ENCODE assay signal across 1 cellular context in the genomic region with DNA sequence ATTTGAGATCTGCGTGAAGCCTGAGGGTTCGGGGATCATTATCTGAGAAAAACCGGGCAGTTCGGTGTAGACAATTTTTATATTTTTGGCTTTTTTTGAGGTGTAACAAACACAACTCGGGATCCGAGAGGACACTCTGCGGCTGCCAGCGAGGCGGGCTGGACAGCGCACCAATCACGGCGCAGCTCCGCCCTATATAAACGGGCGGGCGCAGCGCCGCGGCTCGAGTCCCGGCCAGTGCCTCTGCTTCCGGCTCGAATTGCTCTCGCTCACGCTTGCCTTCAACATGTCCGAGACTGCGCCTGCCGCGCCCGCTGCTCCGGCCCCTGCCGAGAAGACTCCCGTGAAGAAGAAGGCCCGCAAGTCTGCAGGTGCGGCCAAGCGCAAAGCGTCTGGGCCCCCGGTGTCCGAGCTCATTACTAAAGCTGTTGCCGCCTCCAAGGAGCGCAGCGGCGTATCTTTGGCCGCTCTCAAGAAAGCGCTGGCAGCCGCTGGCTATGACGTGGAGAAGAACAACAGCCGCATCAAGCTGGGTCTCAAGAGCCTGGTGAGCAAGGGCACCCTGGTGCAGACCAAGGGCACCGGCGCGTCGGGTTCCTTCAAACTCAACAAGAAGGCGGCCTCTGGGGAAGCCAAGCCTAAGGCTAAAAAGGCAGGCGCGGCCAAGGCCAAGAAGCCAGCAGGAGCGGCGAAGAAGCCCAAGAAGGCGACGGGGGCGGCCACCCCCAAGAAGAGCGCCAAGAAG.
TF ChIP-seq lines count a peak whose summit lies in the region.

No MANE protein-coding gene starts in this region.

TF ChIP-seq in K562, 482 proteins besides CTCF, POLR2A, EP300 and RAD21 (continued from another document and continues in another):
- TF ChIP-seq PRDM10 (IDR thresholded peaks at IDR 0.05; ENCODE audit: partially characterized antibody) (no peak), SMAD3 (CRISPR knock-in tag; conservative IDR thresholded peaks at IDR 0.05) (no peak), CREB1 (IDR thresholded peaks at IDR 0.05) (no peak; the same call in 1 of the 2 replicates), CREB1 (CRISPR knock-in tag; IDR thresholded peaks at IDR 0.05) (peak; percentile 73; the same call in 1 of the 2 replicates), COPS2 (conservative IDR thresholded peaks at IDR 0.05) (no peak), ZNF445 (CRISPR knock-in tag; IDR thresholded peaks at IDR 0.05; ENCODE audit: low read depth) (no peak), PHF20 (IDR thresholded peaks at IDR 0.05; ENCODE audit: partially characterized antibody) (peak; percentile 59), NCOR1 (IDR thresholded peaks at IDR 0.05) (peak; percentile 81), TCF3 (CRISPR knock-in tag; IDR thresholded peaks at IDR 0.05) (peak; percentile 47), BRF1 (IDR thresholded peaks at IDR 0.05; ENCODE audit: borderline replicate concordance, extremely low read depth, insufficient read length) (no peak), GATAD2B (IDR thresholded peaks at IDR 0.05; ENCODE audit: borderline replicate concordance) (peak; percentile 78; the same call in 1 of the 2 replicates), PPARD (CRISPR knock-in tag; IDR thresholded peaks at IDR 0.05) (no peak), ZNF184 (CRISPR knock-in tag; IDR thresholded peaks at IDR 0.05) (no peak), ZNF224 (CRISPR knock-in tag; IDR thresholded peaks at IDR 0.05) (no peak), HEY1 (CRISPR knock-in tag; IDR thresholded peaks at IDR 0.05; ENCODE audit: borderline replicate concordance) (peak; percentile 53; the same call in 1 of the 2 replicates), SIRT6 (IDR thresholded peaks at IDR 0.05; ENCODE audit: low read depth, low read length) (no peak), ILK (tag; IDR thresholded peaks at IDR 0.05; ENCODE audit: borderline replicate concordance, low read depth) (no peak), ZNF77 (CRISPR knock-in tag; IDR thresholded peaks at IDR 0.05) (0 out of 2 replicates have a peak, but pooled peaks have one; percentile 15), FOXP4 (CRISPR knock-in tag; IDR thresholded peaks at IDR 0.05; ENCODE audit: borderline replicate concordance) (peak; percentile 47; the same call in 1 of the 2 replicates), SIX5 (IDR thresholded peaks at IDR 0.05; ENCODE audit: borderline replicate concordance in 1 of 2, insufficient read depth in 1 of 2, low read depth in 1 of 2, low read length in 2 of 2) (no peak), PHTF2 (CRISPR knock-in tag; IDR thresholded peaks at IDR 0.05) (no peak), NR4A1 (CRISPR knock-in tag; IDR thresholded peaks at IDR 0.05) (no peak), NR4A1 (tag; IDR thresholded peaks at IDR 0.05) (0 out of 2 replicates have a peak, but pooled peaks have one; percentile 54), ZNF444 (CRISPR knock-in tag; IDR thresholded peaks at IDR 0.05) (no peak), SRSF7 (optimal IDR thresholded peaks at IDR 0.05; ENCODE audit: low read depth, low read length) (no peak), JUNB (CRISPR knock-in tag; conservative IDR thresholded peaks at IDR 0.05) (no peak), PRPF4 (IDR thresholded peaks at IDR 0.05; ENCODE audit: insufficient read depth, low read depth, low read length, poor library complexity, severe bottlenecking) (peak; percentile 100), KHSRP (IDR thresholded peaks at IDR 0.05) (no peak), HDAC3 (IDR thresholded peaks at IDR 0.05; ENCODE audit: borderline replicate concordance, partially characterized antibody) (no peak), XRCC3 (IDR thresholded peaks at IDR 0.05) (peak; percentile 59; the same call in 1 of the 2 replicates), SMAD1 (IDR thresholded peaks at IDR 0.05; ENCODE audit: low read depth, low read length, partially characterized antibody) (peak; percentile 99), ZNF197 (CRISPR knock-in tag; IDR thresholded peaks at IDR 0.05; ENCODE audit: low read depth) (no peak)
- TF ChIP-seq, protein P1, sequence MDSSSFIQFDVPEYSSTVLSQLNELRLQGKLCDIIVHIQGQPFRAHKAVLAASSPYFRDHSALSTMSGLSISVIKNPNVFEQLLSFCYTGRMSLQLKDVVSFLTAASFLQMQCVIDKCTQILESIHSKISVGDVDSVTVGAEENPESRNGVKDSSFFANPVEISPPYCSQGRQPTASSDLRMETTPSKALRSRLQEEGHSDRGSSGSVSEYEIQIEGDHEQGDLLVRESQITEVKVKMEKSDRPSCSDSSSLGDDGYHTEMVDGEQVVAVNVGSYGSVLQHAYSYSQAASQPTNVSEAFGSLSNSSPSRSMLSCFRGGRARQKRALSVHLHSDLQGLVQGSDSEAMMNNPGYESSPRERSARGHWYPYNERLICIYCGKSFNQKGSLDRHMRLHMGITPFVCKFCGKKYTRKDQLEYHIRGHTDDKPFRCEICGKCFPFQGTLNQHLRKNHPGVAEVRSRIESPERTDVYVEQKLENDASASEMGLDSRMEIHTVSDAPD (CRISPR knock-in tag; IDR thresholded peaks at IDR 0.05) = no peak
- TF ChIP-seq, protein P2, sequence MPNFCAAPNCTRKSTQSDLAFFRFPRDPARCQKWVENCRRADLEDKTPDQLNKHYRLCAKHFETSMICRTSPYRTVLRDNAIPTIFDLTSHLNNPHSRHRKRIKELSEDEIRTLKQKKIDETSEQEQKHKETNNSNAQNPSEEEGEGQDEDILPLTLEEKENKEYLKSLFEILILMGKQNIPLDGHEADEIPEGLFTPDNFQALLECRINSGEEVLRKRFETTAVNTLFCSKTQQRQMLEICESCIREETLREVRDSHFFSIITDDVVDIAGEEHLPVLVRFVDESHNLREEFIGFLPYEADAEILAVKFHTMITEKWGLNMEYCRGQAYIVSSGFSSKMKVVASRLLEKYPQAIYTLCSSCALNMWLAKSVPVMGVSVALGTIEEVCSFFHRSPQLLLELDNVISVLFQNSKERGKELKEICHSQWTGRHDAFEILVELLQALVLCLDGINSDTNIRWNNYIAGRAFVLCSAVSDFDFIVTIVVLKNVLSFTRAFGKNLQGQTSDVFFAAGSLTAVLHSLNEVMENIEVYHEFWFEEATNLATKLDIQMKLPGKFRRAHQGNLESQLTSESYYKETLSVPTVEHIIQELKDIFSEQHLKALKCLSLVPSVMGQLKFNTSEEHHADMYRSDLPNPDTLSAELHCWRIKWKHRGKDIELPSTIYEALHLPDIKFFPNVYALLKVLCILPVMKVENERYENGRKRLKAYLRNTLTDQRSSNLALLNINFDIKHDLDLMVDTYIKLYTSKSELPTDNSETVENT (CRISPR knock-in tag; IDR thresholded peaks at IDR 0.05) = peak; percentile 97
- TF ChIP-seq, protein P3, sequence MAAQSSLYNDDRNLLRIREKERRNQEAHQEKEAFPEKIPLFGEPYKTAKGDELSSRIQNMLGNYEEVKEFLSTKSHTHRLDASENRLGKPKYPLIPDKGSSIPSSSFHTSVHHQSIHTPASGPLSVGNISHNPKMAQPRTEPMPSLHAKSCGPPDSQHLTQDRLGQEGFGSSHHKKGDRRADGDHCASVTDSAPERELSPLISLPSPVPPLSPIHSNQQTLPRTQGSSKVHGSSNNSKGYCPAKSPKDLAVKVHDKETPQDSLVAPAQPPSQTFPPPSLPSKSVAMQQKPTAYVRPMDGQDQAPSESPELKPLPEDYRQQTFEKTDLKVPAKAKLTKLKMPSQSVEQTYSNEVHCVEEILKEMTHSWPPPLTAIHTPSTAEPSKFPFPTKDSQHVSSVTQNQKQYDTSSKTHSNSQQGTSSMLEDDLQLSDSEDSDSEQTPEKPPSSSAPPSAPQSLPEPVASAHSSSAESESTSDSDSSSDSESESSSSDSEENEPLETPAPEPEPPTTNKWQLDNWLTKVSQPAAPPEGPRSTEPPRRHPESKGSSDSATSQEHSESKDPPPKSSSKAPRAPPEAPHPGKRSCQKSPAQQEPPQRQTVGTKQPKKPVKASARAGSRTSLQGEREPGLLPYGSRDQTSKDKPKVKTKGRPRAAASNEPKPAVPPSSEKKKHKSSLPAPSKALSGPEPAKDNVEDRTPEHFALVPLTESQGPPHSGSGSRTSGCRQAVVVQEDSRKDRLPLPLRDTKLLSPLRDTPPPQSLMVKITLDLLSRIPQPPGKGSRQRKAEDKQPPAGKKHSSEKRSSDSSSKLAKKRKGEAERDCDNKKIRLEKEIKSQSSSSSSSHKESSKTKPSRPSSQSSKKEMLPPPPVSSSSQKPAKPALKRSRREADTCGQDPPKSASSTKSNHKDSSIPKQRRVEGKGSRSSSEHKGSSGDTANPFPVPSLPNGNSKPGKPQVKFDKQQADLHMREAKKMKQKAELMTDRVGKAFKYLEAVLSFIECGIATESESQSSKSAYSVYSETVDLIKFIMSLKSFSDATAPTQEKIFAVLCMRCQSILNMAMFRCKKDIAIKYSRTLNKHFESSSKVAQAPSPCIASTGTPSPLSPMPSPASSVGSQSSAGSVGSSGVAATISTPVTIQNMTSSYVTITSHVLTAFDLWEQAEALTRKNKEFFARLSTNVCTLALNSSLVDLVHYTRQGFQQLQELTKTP (IDR thresholded peaks at IDR 0.05; ENCODE audit: low read depth in 1 of 2, partially characterized antibody in 2 of 2) = peak; percentile 89 to 98
- TF ChIP-seq, protein P4, sequence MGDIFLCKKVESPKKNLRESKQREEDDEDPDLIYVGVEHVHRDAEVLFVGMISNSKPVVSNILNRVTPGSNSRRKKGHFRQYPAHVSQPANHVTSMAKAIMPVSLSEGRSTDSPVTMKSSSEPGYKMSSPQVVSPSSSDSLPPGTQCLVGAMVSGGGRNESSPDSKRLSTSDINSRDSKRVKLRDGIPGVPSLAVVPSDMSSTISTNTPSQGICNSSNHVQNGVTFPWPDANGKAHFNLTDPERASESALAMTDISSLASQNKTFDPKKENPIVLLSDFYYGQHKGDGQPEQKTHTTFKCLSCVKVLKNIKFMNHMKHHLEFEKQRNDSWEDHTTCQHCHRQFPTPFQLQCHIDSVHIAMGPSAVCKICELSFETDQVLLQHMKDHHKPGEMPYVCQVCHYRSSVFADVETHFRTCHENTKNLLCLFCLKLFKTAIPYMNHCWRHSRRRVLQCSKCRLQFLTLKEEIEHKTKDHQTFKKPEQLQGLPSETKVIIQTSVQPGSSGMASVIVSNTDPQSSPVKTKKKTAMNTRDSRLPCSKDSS (IDR thresholded peaks at IDR 0.05; ENCODE audit: low read depth, partially characterized antibody) = no peak
